Comparison of ENCODE assay signal across 13 cellular contexts in the genomic region with DNA sequence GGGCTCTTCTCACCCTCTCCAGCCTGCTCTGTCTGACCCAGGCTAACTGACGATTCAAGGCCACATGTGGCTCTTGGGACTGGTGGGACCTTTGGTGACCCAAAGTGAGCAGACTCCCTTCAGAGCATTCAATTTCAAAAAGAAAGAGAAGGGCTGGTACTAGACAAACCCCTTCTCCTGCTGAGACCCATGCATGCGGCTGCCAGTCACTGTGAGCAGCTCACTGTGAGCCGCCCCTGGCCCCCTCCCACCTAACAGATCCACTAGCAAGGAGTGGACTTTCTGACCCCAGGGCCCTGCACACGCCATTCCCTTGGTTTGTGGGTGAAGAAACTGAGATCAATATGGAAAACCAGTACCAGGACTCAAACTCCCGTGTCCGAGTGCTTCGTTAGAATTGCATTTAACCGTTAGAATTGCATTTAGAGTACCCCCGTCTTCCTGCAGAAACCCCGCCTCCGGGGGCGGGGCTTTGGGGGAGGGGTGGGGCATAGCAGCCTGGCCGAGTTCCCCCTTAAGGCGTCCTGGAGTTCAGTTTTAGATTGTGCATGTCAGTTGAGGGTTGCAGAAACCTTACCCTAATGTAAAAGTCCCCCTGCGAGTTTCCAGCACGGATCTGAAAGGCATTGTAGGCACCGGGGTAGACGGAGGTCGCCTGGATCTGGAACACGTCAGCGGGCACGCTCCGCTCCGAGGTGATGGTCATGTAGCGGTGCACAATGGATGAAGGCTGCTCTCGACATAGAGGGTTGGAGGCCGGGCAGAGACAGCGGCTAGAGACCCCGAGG. TPM values are rescaled to one million over a fixed set of nuclear protein-coding genes. Genes with fewer than 3 reads are reported as not detected.
DNase-seq lines count a peak whose midpoint lies in the region; ATAC-seq, FAIRE-seq and TF ChIP-seq lines count a peak whose summit lies in the region.
"Had no signal": no experiment of that assay in that cellular context is flagged by ENCODE, and none has a peak within 500 bp of the region (broad histone marks: within the 10 kb centered on the region; RNA-seq: fewer than 3 reads in every experiment).

No MANE protein-coding gene starts in this region.

- H3K9ac ChIP-seq in DND-41 (ENCODE audit: low read depth, low read length) (no peak overlapping the region), astrocyte (ENCODE audit: low read length) (no peak overlapping the region), kidney (ENCODE audit: low read length in 2 of 2) (no peak overlapping the region)

- H3K4me3 ChIP-seq in DND-41 (ENCODE audit: low read depth in 1 of 2, low read length in 2 of 2), result no peak overlapping the region
- no peak overlapping the region for H3K4me3 ChIP-seq in HL-60 (replicated peaks; ENCODE audit: insufficient read depth, low read length)
- H3K4me3 ChIP-seq in astrocyte (ENCODE audit: insufficient read depth, low read depth, low read length), result no peak overlapping the region
- H3K4me3 ChIP-seq in kidney (ENCODE audit: low read length in 2 of 2), result no peak overlapping the region
- H3K4me3 ChIP-seq: body of pancreas, vagina had no signal

- peaks cover 24% of the 10 kb centered on the region for H3K4me1 Mint-ChIP-seq in astrocyte (ENCODE audit: low read depth, unreplicated experiment)

- H3K27ac Mint-ChIP-seq in astrocyte (ENCODE audit: unreplicated experiment), result no peak overlapping the region
- H3K27ac Mint-ChIP-seq: progenitor cell of endocrine pancreas had no signal

- H3K9me3 ChIP-seq in DND-41 (ENCODE audit: insufficient read depth, low read length, severe bottlenecking) (no peaks in the 10 kb centered on the region), astrocyte (ENCODE audit: insufficient read depth, low read depth, low read length) (no peaks in the 10 kb centered on the region), kidney (ENCODE audit: control insufficient read depth in 1 of 2, low read length in 2 of 2) (no peaks in the 10 kb centered on the region)
- H3K9me3 ChIP-seq: body of pancreas, vagina had no signal

- FAIRE-seq in astrocyte (lab: Jason Lieb, UNC) (no peak), kidney (lab: Jason Lieb, UNC) (no peak)

- intact Hi-C loops in kidney (cut with DNase I) (no loop called here), head of caudate nucleus (cut with DNase I) (no loop called here)

- peaks cover 49% of the 10 kb centered on the region for H3K36me3 ChIP-seq in DND-41 (ENCODE audit: insufficient read depth, low read length)
- peaks cover 35% of the 10 kb centered on the region for H3K36me3 ChIP-seq in astrocyte (ENCODE audit: insufficient read depth, low read length)
- H3K36me3 ChIP-seq in kidney (ENCODE audit: control insufficient read depth in 1 of 2, insufficient read depth in 2 of 2, low read length in 2 of 2), result peaks cover 21 to 43% of the 10 kb centered on the region in 2 donors

- peaks cover 10% of the 10 kb centered on the region for H3K79me2 ChIP-seq in DND-41 (ENCODE audit: insufficient read depth, low read length)
- peaks cover 62% of the 10 kb centered on the region for H3K79me2 ChIP-seq in astrocyte (ENCODE audit: insufficient read depth, low read length)

- H3K27me3 ChIP-seq in DND-41 (ENCODE audit: insufficient read depth, low read length, poor library complexity) (no peaks in the 10 kb centered on the region), HL-60 (ENCODE audit: insufficient read depth, poor library complexity, severe bottlenecking) (no peaks in the 10 kb centered on the region), astrocyte (ENCODE audit: insufficient read depth, low read length) (no peaks in the 10 kb centered on the region)
- H3K27me3 ChIP-seq: body of pancreas, vagina had no signal

- peak; percentile 12; the same call in 1 of the 3 replicates for ATAC-seq in DND-41 (ENCODE audit: insufficient read depth, low read depth)
- ATAC-seq in HG02571 (IDR thresholded peaks at IDR 0.05; ENCODE audit: unreplicated experiment), result no peak
- ATAC-seq: body of pancreas, esophagus mucosa had no signal

- H3K27ac ChIP-seq in DND-41 (ENCODE audit: low read length) (no peak overlapping the region), HL-60 (replicated peaks) (peak overlapping the region; percentile 43), astrocyte (ENCODE audit: low read depth, low read length) (no peak overlapping the region), kidney (ENCODE audit: low read depth in 2 of 2, low read length in 2 of 2) (no peak overlapping the region)
- H3K27ac ChIP-seq: body of pancreas, vagina had no signal

- H4K20me1 ChIP-seq in DND-41 (ENCODE audit: insufficient read depth, low read length), result peaks cover 32% of the 10 kb centered on the region
- H4K20me1 ChIP-seq in astrocyte (ENCODE audit: insufficient read depth, low read length), result peaks cover 89% of the 10 kb centered on the region

- H3K27me3 Mint-ChIP-seq in astrocyte (ENCODE audit: low read depth, unreplicated experiment), result no peaks in the 10 kb centered on the region
- H3K27me3 Mint-ChIP-seq: CD8-positive, alpha-beta memory T cell; progenitor cell of endocrine pancreas had no signal

- H3K9me3 Mint-ChIP-seq in astrocyte (ENCODE audit: unreplicated experiment), result no peaks in the 10 kb centered on the region
- H3K9me3 Mint-ChIP-seq: CD8-positive, alpha-beta memory T cell had no signal

- no peak for TF ChIP-seq CTCF in DND-41 (IDR thresholded peaks at IDR 0.05; ENCODE audit: borderline replicate concordance, extremely low read depth, low read length, poor library complexity, severe bottlenecking)
- TF ChIP-seq CTCF in HL-60 (IDR thresholded peaks at IDR 0.05; ENCODE audit: insufficient read depth, low read length), result no peak
- TF ChIP-seq CTCF in astrocyte (IDR thresholded peaks at IDR 0.05; ENCODE audit: insufficient read depth, low read depth, low read length), result no peak
- TF ChIP-seq CTCF in kidney (IDR thresholded peaks at IDR 0.05; ENCODE audit: borderline replicate concordance, extremely low read depth, insufficient read depth), result no peak

- H2AFZ ChIP-seq in DND-41 (ENCODE audit: low read depth, low read length) (no peak overlapping the region), astrocyte (ENCODE audit: low read depth, low read length) (no peak overlapping the region)

- peak overlapping the region; percentile 27 for H3K4me3 Mint-ChIP-seq in astrocyte (ENCODE audit: unreplicated experiment)

- peaks cover 21% of the 10 kb centered on the region for H3K4me1 ChIP-seq in DND-41 (ENCODE audit: insufficient read depth, low read length)
- H3K4me1 ChIP-seq in astrocyte (ENCODE audit: insufficient read depth, low read length), result peaks cover 27% of the 10 kb centered on the region
- H3K4me1 ChIP-seq in kidney (ENCODE audit: control insufficient read depth in 1 of 2, insufficient read depth in 1 of 2, low read depth in 1 of 2, low read length in 2 of 2), result peaks cover 0 to 14% of the 10 kb centered on the region in 2 donors

- H3K36me3 Mint-ChIP-seq in astrocyte (ENCODE audit: low read depth, unreplicated experiment), result peaks cover 14% of the 10 kb centered on the region

- H3K4me2 ChIP-seq in DND-41 (ENCODE audit: insufficient read depth, low read length) (no peak overlapping the region), astrocyte (ENCODE audit: low read length) (no peak overlapping the region)

- DNase-seq in DND-41 (peak; percentile 54), HL-60 (ENCODE audit: low read depth in 1 of 2, low spot score in 1 of 2) (peak in 1 of 2 experiments; percentile 49), astrocyte (ENCODE audit: low read depth) (no peak), iPS-NIHi7 (ENCODE audit: extremely low spot score) (peak; percentile 55), kidney (no peak), activated gamma-delta T cell treated with Interleukin-2 at 50 U/mL for 16 hours (no peak), head of caudate nucleus (no peak)

RNA-seq across cellular contexts. Expression of gene EFEMP2, which starts 5.1 kb away (rescaled TPM):
- total RNA-seq in astrocyte, result 97.3 and 119 TPM in 2 replicates
- 64.2 TPM for total RNA-seq in kidney
- polyA plus RNA-seq in kidney (ENCODE audit: insufficient read depth, low read depth, low replicate concordance), result 60.0 TPM

RNA-seq across cellular contexts. Expression of gene MUS81, which starts 7.2 kb away (rescaled TPM):
- total RNA-seq in astrocyte (59.9 and 64.3 TPM in 2 replicates), kidney (54.9 TPM)
- 31.2 TPM for polyA plus RNA-seq in kidney (ENCODE audit: insufficient read depth, low read depth, low replicate concordance)

RNA-seq across cellular contexts. Expression of gene CFL1, which starts 9.5 kb away (rescaled TPM):
- total RNA-seq in astrocyte (1,793 and 1,931 TPM in 2 replicates), kidney (705 TPM)
- 846 TPM for polyA plus RNA-seq in kidney (ENCODE audit: insufficient read depth, low read depth, low replicate concordance)

RNA-seq across cellular contexts. Expression of gene CTSW, which starts 12.2 kb away (rescaled TPM):
- total RNA-seq in astrocyte, result not detected in 2 replicates
- total RNA-seq in kidney, result 3.9 TPM
- 1.3 TPM for polyA plus RNA-seq in kidney (ENCODE audit: insufficient read depth, low read depth, low replicate concordance)
- total RNA-seq: esophagus mucosa, progenitor cell of endocrine pancreas had no signal

RNA-seq across cellular contexts. Expression of gene FIBP, which starts 20.8 kb away (rescaled TPM):
- total RNA-seq in astrocyte (67.4 and 68.7 TPM in 2 replicates), kidney (58.0 TPM)
- 105 TPM for polyA plus RNA-seq in kidney (ENCODE audit: insufficient read depth, low read depth, low replicate concordance)

Comparison
In these comparisons a context has a peak if more than half of its experiments do, and no peak if none do; other contexts are left out.
1. DNase-seq: peak in DND-41 (single experiment) and iPS-NIHi7 (single experiment); none in astrocyte (single experiment), kidney (single experiment), activated gamma-delta T cell treated with Interleukin-2 at 50 U/mL for 16 hours (single experiment) and head of caudate nucleus (0 of 42).